ENCODE assay signal across 20 cellular contexts in genomic region chr18:4004176-4004829, GRCh38.
DNase-seq lines count a peak whose midpoint lies in the region; ATAC-seq, FAIRE-seq and TF ChIP-seq lines count a peak whose summit lies in the region.
"Had no signal": no experiment of that assay in that cellular context is flagged by ENCODE, and none has a peak within 500 bp of the region (broad histone marks: within the 10 kb centered on the region; RNA-seq: fewer than 3 reads in every experiment).

No MANE protein-coding gene starts in this region.

- H2BK5ac ChIP-seq in mesenchymal stem cell (ENCODE audit: low read depth, low read length, poor library complexity, severe bottlenecking), result no peak overlapping the region

- H2BK15ac ChIP-seq in mesenchymal stem cell (ENCODE audit: low read depth, poor library complexity, severe bottlenecking), result no peak overlapping the region

- FAIRE-seq in small intestine (lab: Jason Lieb, UNC), result no peak
- FAIRE-seq: HepG2, pancreas had no signal

- no peak overlapping the region for H2BK12ac ChIP-seq in mesenchymal stem cell (ENCODE audit: low read length in 2 of 2)

- H2BK120ac ChIP-seq in mesenchymal stem cell (ENCODE audit: low read depth, low read length), result no peak overlapping the region

- no peak overlapping the region for H3K23ac ChIP-seq in mesenchymal stem cell (ENCODE audit: low read length in 2 of 2)

- H4K8ac ChIP-seq in mesenchymal stem cell (ENCODE audit: low read length), result no peak overlapping the region

- H3K27me3 ChIP-seq in brain microvascular endothelial cell (replicated peaks), result no peaks in the 10 kb centered on the region
- no peaks in the 10 kb centered on the region for H3K27me3 ChIP-seq in mesenchymal stem cell (ENCODE audit: control insufficient read depth in 1 of 2, insufficient read depth in 1 of 2, low read length in 2 of 2)
- no peaks in the 10 kb centered on the region for H3K27me3 ChIP-seq in small intestine (ENCODE audit: control insufficient read depth in 2 of 2, insufficient read depth in 2 of 2, low read length in 2 of 2)
- H3K27me3 ChIP-seq: BE2C, colonic mucosa, pancreas had no signal

- no peak overlapping the region for H3K4ac ChIP-seq in mesenchymal stem cell (ENCODE audit: low read depth in 1 of 2, low read length in 2 of 2)

- in situ Hi-C loops in brain microvascular endothelial cell (cut with HindIII; ENCODE audit: low pct_ligation_motif_present, low sequenced_read_pairs), result no loop called here

- H3K27ac ChIP-seq in brain microvascular endothelial cell, result no peak overlapping the region
- H3K27ac ChIP-seq in mesenchymal stem cell (ENCODE audit: low read length, poor library complexity, severe bottlenecking), result no peak overlapping the region
- H3K27ac ChIP-seq in small intestine (ENCODE audit: low read depth in 1 of 2, low read length in 1 of 2), result no peak overlapping the region
- H3K27ac ChIP-seq: colonic mucosa, pancreas, thoracic aorta had no signal

- DNase-seq in EH (ENCODE audit: low read depth) (peak; percentile 51), HPDE6-E6E7 (ENCODE audit: extremely low spot score) (peak; percentile 29), brain microvascular endothelial cell (peak; percentile 3), mesenchymal stem cell (peak; percentile 7), small intestine (no peak)
- DNase-seq in activated naive CD4-positive, alpha-beta T cell treated with Interleukin-2 at 50 U/mL for 16 hours, result no peak
- DNase-seq: activated CD4-positive, alpha-beta T cell treated with anti-CD3 and anti-CD28 coated beads for 4 hours; activated gamma-delta T cell treated with Interleukin-2 at 50 U/mL for 16 hours; aorta; BE2C; colonic mucosa; DMS153; NCI-H187 treated with DMSO at 0.1 percent for 48 hours; NCI-H446 treated with DMSO at 0.1 percent for 48 hours; pancreas; stimulated activated CD4-positive, alpha-beta T cell treated with anti-CD3 and anti-CD28 coated beads, Interleukin-4, amount 100 ng/mL, for 4 hours; T1000 had no signal

- H2AFZ ChIP-seq in mesenchymal stem cell (ENCODE audit: low read depth, low read length), result no peak overlapping the region

- no peak overlapping the region for H3K9ac ChIP-seq in mesenchymal stem cell (ENCODE audit: low read length)

- no peak for TF ChIP-seq CTCF in brain microvascular endothelial cell (IDR thresholded peaks at IDR 0.05; ENCODE audit: low read depth, low read length, missing control alignments)

- H3K4me1 ChIP-seq in mesenchymal stem cell (ENCODE audit: control insufficient read depth, insufficient read depth, low read depth, low read length), result peaks cover 3% of the 10 kb centered on the region
- H3K4me1 ChIP-seq in small intestine (ENCODE audit: control insufficient read depth in 2 of 2, insufficient read depth in 1 of 2, low read depth in 1 of 2, low read length in 1 of 2), result no peaks in the 10 kb centered on the region
- H3K4me1 ChIP-seq: BE2C, colonic mucosa, pancreas had no signal

- no peak overlapping the region for H4K91ac ChIP-seq in mesenchymal stem cell (ENCODE audit: low read length)

- no peaks in the 10 kb centered on the region for H3K9me3 ChIP-seq in mesenchymal stem cell (ENCODE audit: control insufficient read depth, low read length)
- no peaks in the 10 kb centered on the region for H3K9me3 ChIP-seq in small intestine (ENCODE audit: control insufficient read depth, low read depth)
- H3K9me3 ChIP-seq: BE2C, colonic mucosa, pancreas, thoracic aorta had no signal

- H2AK5ac ChIP-seq in mesenchymal stem cell (ENCODE audit: low read length, severe bottlenecking), result no peak overlapping the region

- H3K4me2 ChIP-seq in mesenchymal stem cell (ENCODE audit: low read length, poor library complexity, severe bottlenecking), result peak overlapping the region; percentile 35

- no peak overlapping the region for H3K18ac ChIP-seq in mesenchymal stem cell (ENCODE audit: low read depth in 1 of 2, low read length in 2 of 2)

- WGBS in mesenchymal stem cell, result 38% methylated on average over 6 of the region's 8 CpGs
- WGBS in small intestine, 3 donors, result 35 to 39% (median 37%) methylated on average over 8 of the region's 8 CpGs

- H3K4me3 ChIP-seq in brain microvascular endothelial cell (ENCODE audit: low read depth, low read length) (no peak overlapping the region), mesenchymal stem cell (ENCODE audit: insufficient read depth in 1 of 2, low read depth in 1 of 2, low read length in 2 of 2) (no peak overlapping the region), small intestine (ENCODE audit: low read depth in 1 of 2, low read length in 2 of 2) (no peak overlapping the region)
- H3K4me3 ChIP-seq: colonic mucosa, pancreas, thoracic aorta had no signal

- H3K36me3 ChIP-seq in brain microvascular endothelial cell (replicated peaks), result no peaks in the 10 kb centered on the region
- H3K36me3 ChIP-seq in mesenchymal stem cell (ENCODE audit: control insufficient read depth in 1 of 2, insufficient read depth in 2 of 2, low read depth in 1 of 2, low read length in 2 of 2), result no peaks in the 10 kb centered on the region
- H3K36me3 ChIP-seq in small intestine (ENCODE audit: control insufficient read depth in 2 of 2, insufficient read depth in 2 of 2, low read length in 2 of 2), result no peaks in the 10 kb centered on the region
- H3K36me3 ChIP-seq: BE2C, colonic mucosa, pancreas, thoracic aorta had no signal

- H3K14ac ChIP-seq in mesenchymal stem cell (ENCODE audit: low read length in 2 of 2), result no peak overlapping the region

- no peak for ATAC-seq in GM18502 (IDR thresholded peaks at IDR 0.05; ENCODE audit: poor library complexity, unreplicated experiment)
- ATAC-seq: HepG2 had no signal

- no peaks in the 10 kb centered on the region for H3K79me1 ChIP-seq in mesenchymal stem cell (replicated peaks; ENCODE audit: low read length, poor library complexity, severe bottlenecking)

Comparison
In these comparisons a context has a peak if more than half of its experiments do, and no peak if none do; other contexts are left out.
1. DNase-seq: peak in EH (single experiment), HPDE6-E6E7 (single experiment), brain microvascular endothelial cell (single experiment) and mesenchymal stem cell (single experiment); none in activated naive CD4-positive, alpha-beta T cell treated with Interleukin-2 at 50 U/mL for 16 hours (single experiment) and small intestine (single experiment).